Comparison of ENCODE assay signal across 10 cellular contexts in genomic region chr3:101898752-101899169, GRCh38. TPM values are rescaled to one million over a fixed set of nuclear protein-coding genes. Genes with fewer than 3 reads are reported as not detected.
DNase-seq lines count a peak whose midpoint lies in the region; ATAC-seq and TF ChIP-seq lines count a peak whose summit lies in the region.
"Had no signal": no experiment of that assay in that cellular context is flagged by ENCODE, and none has a peak within 500 bp of the region (broad histone marks: within the 10 kb centered on the region; RNA-seq: fewer than 3 reads in every experiment).

No MANE protein-coding gene starts in this region.

- H3K4me3 Mint-ChIP-seq in activated CD4-positive, alpha-beta memory T cell treated with anti-CD3 and anti-CD28 coated beads, Interleukin-2, amount 10 ng/mL, durations not matched to agents 7 days and 5 days = no peak overlapping the region

- 77% methylated on average over 5 of the region's 5 CpGs for WGBS in mammary epithelial cell (ENCODE audit: low coverage, missing lambda C conversion rate)
- no CpG with 5 or more reads among the region's 5 CpGs for WGBS in mesendoderm (ENCODE audit: extremely low coverage, insufficient coverage, low lambda C conversion rate)

- no peaks in the 10 kb centered on the region for H3K79me1 ChIP-seq in mesendoderm (ENCODE audit: low read length)

- no peak overlapping the region for H2BK5ac ChIP-seq in mesendoderm (ENCODE audit: low read length)

- H3K79me2 ChIP-seq in mammary epithelial cell (ENCODE audit: insufficient read depth, low read length) (no peaks in the 10 kb centered on the region), mesendoderm (ENCODE audit: control insufficient read depth, insufficient read depth, low read length) (no peaks in the 10 kb centered on the region)

- H3K9ac ChIP-seq in mammary epithelial cell (ENCODE audit: insufficient read depth, low read length) (no peak overlapping the region), mesendoderm (ENCODE audit: low read length) (no peak overlapping the region)

- H4K5ac ChIP-seq in mesendoderm (ENCODE audit: low read length) = no peak overlapping the region

- BruUV-seq in mammary epithelial cell (replicated peaks; lab: Mats Ljungman, UMichigan) = no TSS peak

- H3K27ac Mint-ChIP-seq in activated CD4-positive, alpha-beta memory T cell treated with anti-CD3 and anti-CD28 coated beads, Interleukin-2, amount 10 ng/mL, durations not matched to agents 7 days and 5 days = no peak overlapping the region

- H3K27me3 ChIP-seq in mammary epithelial cell (ENCODE audit: insufficient read depth, low read length) (no peaks in the 10 kb centered on the region), mesendoderm (ENCODE audit: insufficient read depth, low read length, poor library complexity) (no peaks in the 10 kb centered on the region)
- H3K27me3 ChIP-seq: Peyer's patch had no signal

- H4K8ac ChIP-seq in mesendoderm (ENCODE audit: low read depth, low read length) = no peak overlapping the region

- H3K4me1 Mint-ChIP-seq in activated CD4-positive, alpha-beta memory T cell treated with anti-CD3 and anti-CD28 coated beads, Interleukin-2, amount 10 ng/mL, durations not matched to agents 7 days and 5 days = peaks cover 3% of the 10 kb centered on the region

- H3K36me3 ChIP-seq in mammary epithelial cell (ENCODE audit: insufficient read depth, low read length) = no peaks in the 10 kb centered on the region
- no peaks in the 10 kb centered on the region for H3K36me3 ChIP-seq in mesendoderm (ENCODE audit: control insufficient read depth, insufficient read depth, low read length)
- H3K36me3 ChIP-seq: Peyer's patch had no signal

- no peak overlapping the region for H3K18ac ChIP-seq in mesendoderm (ENCODE audit: low read length)

- H3K4me1 ChIP-seq in mammary epithelial cell (ENCODE audit: insufficient read depth, low read length) (peaks cover 6% of the 10 kb centered on the region), mesendoderm (ENCODE audit: control insufficient read depth, low read depth, low read length) (no peaks in the 10 kb centered on the region)
- H3K4me1 ChIP-seq: Peyer's patch had no signal

- no peak for TF ChIP-seq CTCF in mammary epithelial cell (conservative IDR thresholded peaks at IDR 0.05 in 1 of 2, IDR thresholded peaks at IDR 0.05 in 1 of 2; ENCODE audit: extremely low read depth in 1 of 2, insufficient read depth in 1 of 2, low read depth in 1 of 2, low read length in 2 of 2)

- intact Hi-C loops in left ventricle myocardium superior (cut with micrococcal nuclease) = no loop called here
- intact Hi-C loops in mammary epithelial cell (cut with micrococcal nuclease) = no loop called here

- H3K9me3 Mint-ChIP-seq in activated CD4-positive, alpha-beta memory T cell treated with anti-CD3 and anti-CD28 coated beads, Interleukin-2, amount 10 ng/mL, durations not matched to agents 7 days and 5 days = peaks cover 2% of the 10 kb centered on the region

- no peak overlapping the region for H3K27ac ChIP-seq in mammary epithelial cell (ENCODE audit: insufficient read depth, low read depth, low read length)
- H3K27ac ChIP-seq in mesendoderm (ENCODE audit: low read depth, low read length) = no peak overlapping the region

- in situ Hi-C loops in mammary epithelial cell (cut with MboI; ENCODE audit: low sequenced_read_pairs in 2 of 2) = no loop called here

- no peaks in the 10 kb centered on the region for H3K27me3 Mint-ChIP-seq in activated CD4-positive, alpha-beta memory T cell treated with anti-CD3 and anti-CD28 coated beads, Interleukin-2, amount 10 ng/mL, durations not matched to agents 7 days and 5 days

- H3K23ac ChIP-seq in mesendoderm (ENCODE audit: low read length) = no peak overlapping the region

- no peak overlapping the region for H2AFZ ChIP-seq in mammary epithelial cell (ENCODE audit: low read depth, low read length)

- no peak for TF ChIP-seq POLR2A in GM18505 (IDR thresholded peaks at IDR 0.05; ENCODE audit: borderline replicate concordance, extremely low read depth, insufficient read depth, insufficient read length)

- no peak overlapping the region for H2BK120ac ChIP-seq in mesendoderm (ENCODE audit: low read depth, low read length)

- H3K9me3 ChIP-seq in mammary epithelial cell (replicated peaks; ENCODE audit: insufficient read depth, low read length) = no peaks in the 10 kb centered on the region
- H3K9me3 ChIP-seq: Peyer's patch had no signal

- CTCF ChIA-PET in mammary epithelial cell (lab: Charles Lee; ENCODE audit: low non-redundant PET) = no interaction called here
- CTCF ChIA-PET in activated CD4-positive, alpha-beta memory T cell treated with anti-CD3 and anti-CD28 coated beads, Interleukin-2, amount 10 ng/mL, durations not matched to agents 7 days and 5 days (lab: Charles Lee) = no interaction called here

- no peak overlapping the region for H3K4ac ChIP-seq in mesendoderm (ENCODE audit: low read depth, low read length)

- H3K4me2 ChIP-seq in mammary epithelial cell (ENCODE audit: insufficient read depth, low read depth, low read length) (no peak overlapping the region), mesendoderm (ENCODE audit: low read length) (no peak overlapping the region)

- H4K20me1 ChIP-seq in mammary epithelial cell (ENCODE audit: insufficient read depth, low read length) = no peaks in the 10 kb centered on the region

- H3K56ac ChIP-seq in mesendoderm (ENCODE audit: low read length) = no peak overlapping the region

- no peak overlapping the region for H2AK5ac ChIP-seq in mesendoderm (ENCODE audit: low read length)

- POLR2A ChIA-PET in activated CD4-positive, alpha-beta memory T cell treated with anti-CD3 and anti-CD28 coated beads, Interleukin-2, amount 10 ng/mL, durations not matched to agents 7 days and 5 days (lab: Charles Lee) = no interaction called here

- DNase-seq in left ventricle myocardium superior (no peak), mammary epithelial cell (no peak), NCI-H187 treated with DMSO at 0.1 percent for 48 hours (lab: John Stamatoyannopoulos, UW) (no peak), mesendoderm (no peak)
- DNase-seq in activated CD4-positive, alpha-beta memory T cell treated with anti-CD3 and anti-CD28 coated beads, Interleukin-2, amount 10 ng/mL, durations not matched to agents 7 days and 5 days = no peak
- DNase-seq: stimulated activated CD4-positive, alpha-beta T cell treated with anti-CD3 and anti-CD28 coated beads, Interleukin-4, amount 100 ng/mL, for 1 hour had no signal

- ATAC-seq in GM18505 (IDR thresholded peaks at IDR 0.05; ENCODE audit: unreplicated experiment) (peak; percentile 90), GM21619 (IDR thresholded peaks at IDR 0.05; ENCODE audit: unreplicated experiment) (peak; percentile 88), HG03521 (IDR thresholded peaks at IDR 0.05; ENCODE audit: unreplicated experiment) (peak; percentile 77), left ventricle myocardium superior (peak; percentile 67)

- peaks cover 4% of the 10 kb centered on the region for H3K36me3 Mint-ChIP-seq in activated CD4-positive, alpha-beta memory T cell treated with anti-CD3 and anti-CD28 coated beads, Interleukin-2, amount 10 ng/mL, durations not matched to agents 7 days and 5 days (ENCODE audit: low read depth)

- dilution Hi-C loops in mammary epithelial cell (cut with HindIII; ENCODE audit: low sequenced_read_pairs) = no loop called here

- H3K4me3 ChIP-seq in mammary epithelial cell (replicated peaks in 1 of 3; ENCODE audit: insufficient read depth in 1 of 3, low read depth in 2 of 3, low read length in 3 of 3) (no peak overlapping the region), mesendoderm (ENCODE audit: low read length) (no peak overlapping the region)
- H3K4me3 ChIP-seq: Peyer's patch had no signal

- H2BK15ac ChIP-seq in mesendoderm (replicated peaks; ENCODE audit: low read depth) = no peak overlapping the region

RNA-seq across cellular contexts. Expression of gene NFKBIZ, which starts 49.4 kb away (rescaled TPM):
- total RNA-seq in left ventricle myocardium superior (15.9 TPM), mammary epithelial cell (10 to 100 TPM; 27.0 to 85.8 TPM)
- 15.3 TPM for polyA plus RNA-seq in mammary epithelial cell
- 32.8 TPM for polyA minus RNA-seq in mammary epithelial cell
- polyA plus RNA-seq in mesendoderm (2013, experiment 1 of 2) = 4.8 TPM
- 5.4 TPM for polyA plus RNA-seq in mesendoderm (2013, experiment 2 of 2)
- 10 to 100 TPM; 76.5 to 81.3 TPM for total RNA-seq in activated CD4-positive, alpha-beta memory T cell treated with anti-CD3 and anti-CD28 coated beads, Interleukin-2, amount 10 ng/mL, durations not matched to agents 7 days and 5 days
